Comparison of ENCODE assay signal across 1 cellular context in genomic region chr11:73907191-73907590, GRCh38.
TF ChIP-seq lines count a peak whose summit lies in the region.

No MANE protein-coding gene starts in this region.

TF ChIP-seq in H1, 55 proteins besides CTCF, POLR2A, EP300 and RAD21:
- TF ChIP-seq HDAC2 (IDR thresholded peaks at IDR 0.05; ENCODE audit: borderline replicate concordance in 1 of 2, low read depth in 2 of 2, low read length in 2 of 2), result no peak
- no peak for TF ChIP-seq ATF2 (IDR thresholded peaks at IDR 0.05; ENCODE audit: low read length)
- no peak for TF ChIP-seq MAFK (IDR thresholded peaks at IDR 0.05; ENCODE audit: low read depth, low read length)
- TF ChIP-seq CHD1 (IDR thresholded peaks at IDR 0.05; ENCODE audit: low read depth, low read length), result no peak
- no peak for TF ChIP-seq MAX (IDR thresholded peaks at IDR 0.05)
- TF ChIP-seq POLR2AphosphoS5 (IDR thresholded peaks at IDR 0.05; ENCODE audit: low read depth, low read length), result no peak
- TF ChIP-seq SIRT6 (IDR thresholded peaks at IDR 0.05; ENCODE audit: low read length), result no peak
- TF ChIP-seq RFX5 (IDR thresholded peaks at IDR 0.05; ENCODE audit: borderline replicate concordance, low read depth, low read length), result no peak
- TF ChIP-seq SRF (IDR thresholded peaks at IDR 0.05; ENCODE audit: low read depth, low read length), result no peak
- no peak for TF ChIP-seq YY1 (IDR thresholded peaks at IDR 0.05; ENCODE audit: low read depth, low read length)
